8 cellular contexts compared by ENCODE assay signal in the genomic region with DNA sequence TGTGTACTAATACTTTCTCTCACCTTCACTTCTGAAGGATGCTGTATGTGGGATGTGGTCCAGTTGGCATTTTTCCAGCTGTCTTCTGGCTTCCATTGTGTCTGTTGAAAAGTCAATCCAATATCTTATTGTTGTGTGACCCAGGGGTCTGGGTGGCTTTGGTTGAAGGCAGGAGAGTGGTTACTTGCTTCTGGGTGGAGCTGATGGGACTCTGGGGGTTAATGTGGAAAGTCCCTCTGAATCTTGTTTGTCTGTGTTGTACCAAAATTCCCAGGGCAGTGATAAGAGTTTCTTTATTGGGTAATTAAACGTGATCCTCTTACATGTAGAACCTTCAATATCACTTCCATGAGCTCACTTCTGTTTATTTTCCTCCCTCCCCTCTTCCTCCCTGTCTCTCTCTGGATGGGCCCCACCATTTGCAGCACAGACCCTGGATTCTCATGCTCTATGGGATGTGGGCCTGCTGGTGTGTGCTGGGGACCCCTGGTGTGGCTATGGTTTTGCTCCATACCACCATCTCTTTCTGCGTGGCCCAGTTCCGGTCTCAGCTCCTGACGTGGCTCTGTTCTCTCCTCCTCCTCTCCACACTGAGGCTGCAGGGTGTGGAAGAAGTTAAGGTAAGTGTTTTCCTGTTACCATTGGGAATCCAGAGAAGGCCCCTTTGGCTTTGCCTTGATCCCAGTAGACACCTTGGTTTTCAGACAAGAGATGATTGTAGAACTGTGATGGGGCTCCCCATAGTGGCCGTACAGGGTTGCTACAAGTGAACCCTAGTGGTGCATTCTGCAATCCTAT.
DNase-seq lines count a peak whose midpoint lies in the region; ATAC-seq, FAIRE-seq and TF ChIP-seq lines count a peak whose summit lies in the region.

No MANE protein-coding gene starts in this region.

- intact Hi-C loops in testis (cut with DNase I; ENCODE audit: low total_unique reads) = no loop called here

- no peak for TF ChIP-seq POLR2A in testis (IDR thresholded peaks at IDR 0.05)

- H3K4me3 Mint-ChIP-seq in endodermal cell = no peak overlapping the region

- H3K36me3 Mint-ChIP-seq in endodermal cell (ENCODE audit: low read depth) = no peaks in the 10 kb centered on the region

- peak; percentile 89 for FAIRE-seq in D721Med (lab: Jason Lieb, UNC)

- no peaks in the 10 kb centered on the region for H3K27me3 Mint-ChIP-seq in endodermal cell (ENCODE audit: insufficient read depth)

- peaks cover 6% of the 10 kb centered on the region for H3K9me3 Mint-ChIP-seq in endodermal cell

- DNase-seq in D721Med (ENCODE audit: insufficient read length, low spot score) = peak; percentile 66
- DNase-seq in NCI-H526 treated with DMSO at 0.1 percent for 48 hours (lab: John Stamatoyannopoulos, UW) = peak; percentile 17
- DNase-seq in activated CD4-positive, alpha-beta T cell treated with anti-CD3 and anti-CD28 coated beads, Interleukin-2, amount 50 U/mL, for 4 hours = peak; percentile 23 to 31
- peak; percentile 89 for DNase-seq in endodermal cell
- peak; percentile 48 for DNase-seq in mucosa of gallbladder (ENCODE audit: low spot score)
- peak; percentile 74 for DNase-seq in testis

- no peak overlapping the region for H3K9ac ChIP-seq in endodermal cell (ENCODE audit: extremely low read depth, low read length, poor library complexity, severe bottlenecking)

- H3K4me1 ChIP-seq in endodermal cell (ENCODE audit: control insufficient read depth, insufficient read depth, low read length) (no peaks in the 10 kb centered on the region), testis (no peaks in the 10 kb centered on the region)

- peak; percentile 86 for TF ChIP-seq CTCF in D721Med (IDR thresholded peaks at IDR 0.05; ENCODE audit: insufficient read depth, missing control alignments)
- peak; percentile 90 for TF ChIP-seq CTCF in endodermal cell (conservative IDR thresholded peaks at IDR 0.05)
- peak; percentile 25 to 70 (median 64) for TF ChIP-seq CTCF in testis (IDR thresholded peaks at IDR 0.05)

- no peak overlapping the region for H3K27ac ChIP-seq in endodermal cell (ENCODE audit: low read depth, low read length)
- no peak overlapping the region for H3K27ac ChIP-seq in testis

- no peaks in the 10 kb centered on the region for H3K27me3 ChIP-seq in endodermal cell (ENCODE audit: control insufficient read depth, insufficient read depth, low read length, poor library complexity, severe bottlenecking)
- H3K27me3 ChIP-seq in testis = no peaks in the 10 kb centered on the region

- H3K4me3 ChIP-seq in endodermal cell (ENCODE audit: low read length) (no peak overlapping the region), testis (no peak overlapping the region)

- no peaks in the 10 kb centered on the region for H3K36me3 ChIP-seq in endodermal cell (ENCODE audit: control insufficient read depth, insufficient read depth, low read length)
- H3K36me3 ChIP-seq in testis (ENCODE audit: low read depth, missing control alignments) = no peaks in the 10 kb centered on the region

- ATAC-seq in GM19438 (IDR thresholded peaks at IDR 0.05; ENCODE audit: low read depth, unreplicated experiment) (peak; percentile 91), HG03442 (IDR thresholded peaks at IDR 0.05; ENCODE audit: unreplicated experiment) (peak; percentile 82)

- H3K9me3 ChIP-seq in endodermal cell (ENCODE audit: control insufficient read depth, low read length) = peaks cover 7% of the 10 kb centered on the region
- no peaks in the 10 kb centered on the region for H3K9me3 ChIP-seq in testis

- H3K4me1 Mint-ChIP-seq in endodermal cell = peaks cover 3% of the 10 kb centered on the region

- 52% methylated on average over 5 of the region's 5 CpGs; no CpG with 5 or more reads in 1 of the 2 experiments for WGBS in endodermal cell (ENCODE audit: insufficient coverage in 1 of 2, insufficient read length in 1 of 2), 2 experiments
- 60 to 72% methylated on average over 5 of the region's 5 CpGs for WGBS in testis, 2 donors

- H3K27ac Mint-ChIP-seq in endodermal cell = no peak overlapping the region

Comparison
In these comparisons a context has a peak if more than half of its experiments do, and no peak if none do; other contexts are left out.
1. DNase-seq: peak in every context shown above with its lines; median percentile 89 in endodermal cell; 74 in testis; 66 in D721Med; 48 in mucosa of gallbladder; 27 in activated CD4-positive, alpha-beta T cell treated with anti-CD3 and anti-CD28 coated beads, Interleukin-2, amount 50 U/mL, for 4 hours; 17 in NCI-H526 treated with DMSO at 0.1 percent for 48 hours.